In genomic region chr17:42421479-42422332, GRCh38 we compare ENCODE assay signal across 8 cellular contexts. TPM values are rescaled to one million over a fixed set of nuclear protein-coding genes. Genes with fewer than 3 reads are reported as not detected.
DNase-seq lines count a peak whose midpoint lies in the region; ATAC-seq, FAIRE-seq and TF ChIP-seq lines count a peak whose summit lies in the region.

No MANE protein-coding gene starts in this region.

- WGBS in lung, 2 donors: 1 to 2% methylated on average over 50 to 61 of the region's 61 CpGs

- DNase-seq in BE2C: no peak
- peak; percentile 49 for DNase-seq in RCC 7860 (ENCODE audit: low spot score)
- DNase-seq in lung (ENCODE audit: low spot score): peak; percentile 52
- DNase-seq in tibial artery: peak; percentile 58 to 84
- no peak for DNase-seq in DMS153 (lab: John Stamatoyannopoulos, UW)

- FAIRE-seq in RCC 7860 (lab: Jason Lieb, UNC): no peak

- H3K9me3 ChIP-seq in BE2C (no peaks in the 10 kb centered on the region), duodenal mucosa (ENCODE audit: control insufficient read depth in 1 of 2, low read length in 2 of 2) (no peaks in the 10 kb centered on the region), lung (ENCODE audit: control insufficient read depth in 2 of 2, insufficient read depth in 1 of 2, low read length in 1 of 2) (no peaks in the 10 kb centered on the region), tibial artery (no peaks in the 10 kb centered on the region)

- intact Hi-C loops in tibial artery (cut with DNase I; ENCODE audit: low total_unique reads): loop anchor here (5.0 kb wide), 1 partner anchor 101 kb away; no protein-coding TSS in a partner anchor

- no peaks in the 10 kb centered on the region for H3K36me3 ChIP-seq in BE2C
- no peaks in the 10 kb centered on the region for H3K36me3 ChIP-seq in duodenal mucosa (ENCODE audit: control insufficient read depth in 1 of 2, insufficient read depth in 2 of 2, low read length in 2 of 2)
- peaks cover 0 to 2% of the 10 kb centered on the region in 2 donors for H3K36me3 ChIP-seq in lung (ENCODE audit: control insufficient read depth in 2 of 2, insufficient read depth in 2 of 2, low read length in 2 of 2)
- H3K36me3 ChIP-seq in tibial artery: no peaks in the 10 kb centered on the region

- H3K4me1 ChIP-seq in BE2C: no peaks in the 10 kb centered on the region
- H3K4me1 ChIP-seq in duodenal mucosa (ENCODE audit: control insufficient read depth in 1 of 2, insufficient read depth in 2 of 2, low read length in 2 of 2): peaks cover 0 to 6% of the 10 kb centered on the region in 2 donors
- peaks cover 6 to 7% of the 10 kb centered on the region in 2 donors for H3K4me1 ChIP-seq in lung (ENCODE audit: control insufficient read depth in 2 of 2, insufficient read depth in 2 of 2, low read length in 2 of 2)
- peaks cover 0 to 66% (median 46%) of the 10 kb centered on the region in 4 donors for H3K4me1 ChIP-seq in tibial artery

- H3K27me3 ChIP-seq in BE2C (peaks cover 58% of the 10 kb centered on the region), duodenal mucosa (ENCODE audit: control insufficient read depth in 1 of 2, insufficient read depth in 2 of 2, low read length in 2 of 2) (peaks cover 12 to 13% of the 10 kb centered on the region in 2 donors), lung (ENCODE audit: control insufficient read depth, insufficient read depth) (no peaks in the 10 kb centered on the region), tibial artery (no peaks in the 10 kb centered on the region)

- TF ChIP-seq CTCF in BE2C (IDR thresholded peaks at IDR 0.05; ENCODE audit: low read depth, low read length) (no peak), lung (IDR thresholded peaks at IDR 0.05; ENCODE audit: control extremely low read depth, extremely low read depth) (no peak), tibial artery (IDR thresholded peaks at IDR 0.05) (no peak)

- peak overlapping the region; percentile 38 to 51 for H3K9ac ChIP-seq in duodenal mucosa (ENCODE audit: low read depth in 1 of 2, low read length in 2 of 2)

- ATAC-seq in lung (ENCODE audit: insufficient read depth, low FRiP score) (peak; percentile 41), HG02870 (IDR thresholded peaks at IDR 0.05; ENCODE audit: unreplicated experiment) (no peak), HG03025 (IDR thresholded peaks at IDR 0.05; ENCODE audit: low FRiP score, unreplicated experiment) (no peak)

- H3K4me3 ChIP-seq in BE2C (ENCODE audit: low read depth, low read length) (peak overlapping the region; percentile 31), duodenal mucosa (ENCODE audit: low read depth in 1 of 2, low read length in 2 of 2) (peak overlapping the region; percentile 46 to 86), lung (peak overlapping the region; percentile 90), tibial artery (peak overlapping the region; percentile 86 to 99)

- peak overlapping the region; percentile 62 for H3K27ac ChIP-seq in duodenal mucosa (ENCODE audit: low read depth, low read length)
- peak overlapping the region; percentile 96 to 99 for H3K27ac ChIP-seq in lung (ENCODE audit: low read depth in 1 of 2, low read length in 1 of 2)
- H3K27ac ChIP-seq in tibial artery: peak overlapping the region; percentile 98 to 100

RNA-seq across cellular contexts. Expression of gene CAVIN1, which starts 1.4 kb away (rescaled TPM):
- 0.34 TPM for polyA plus RNA-seq in BE2C (2012; ENCODE audit: insufficient read depth, insufficient read length, low read depth)
- 100 to 1,000 TPM; 185 to 277 TPM for total RNA-seq in lung
- polyA plus RNA-seq in lung: 100 to 1,000 TPM; 110 to 134 TPM

RNA-seq across cellular contexts. Expression of gene STAT3, which starts 33.5 kb away (rescaled TPM):
- 47.1 TPM for polyA plus RNA-seq in BE2C (2012; ENCODE audit: insufficient read depth, insufficient read length, low read depth)
- total RNA-seq in lung: 100 to 1,000 TPM; 267 to 297 TPM
- polyA plus RNA-seq in lung: 100 to 1,000 TPM in 1 of 2 donors, 10 to 100 TPM in 1; 69.9 to 211 TPM

RNA-seq across cellular contexts. Expression of gene ATP6V0A1, which starts 37.0 kb away (rescaled TPM):
- polyA plus RNA-seq in BE2C (2012; ENCODE audit: insufficient read depth, insufficient read length, low read depth): 151 TPM
- total RNA-seq in lung: 100 to 1,000 TPM in 1 of 2 donors, 10 to 100 TPM in 1; 85.1 to 203 TPM
- 10 to 100 TPM; 44.4 to 63.9 TPM for polyA plus RNA-seq in lung

Comparison
In these comparisons a context has a peak if more than half of its experiments do, and no peak if none do; other contexts are left out.
1. DNase-seq: peak in RCC 7860 (single experiment), lung (single experiment) and tibial artery (2 of 2); none in BE2C (single experiment) and DMS153 (single experiment).
2. H3K4me3 ChIP-seq: peak in every context shown above with its lines; median percentile 92 in tibial artery; 90 in lung; 66 in duodenal mucosa; 31 in BE2C.
3. Peak in every context shown above with its lines, with median percentiles within 50 percentile points of each other: H3K27ac ChIP-seq.